ENCODE assay signal across 10 cellular contexts in genomic region chr5:74643160-74643562, GRCh38. TPM values are rescaled to one million over a fixed set of nuclear protein-coding genes. Genes with fewer than 3 reads are reported as not detected.
DNase-seq lines count a peak whose midpoint lies in the region; ATAC-seq and TF ChIP-seq lines count a peak whose summit lies in the region.
"Had no signal": no experiment of that assay in that cellular context is flagged by ENCODE, and none has a peak within 500 bp of the region (broad histone marks: within the 10 kb centered on the region; RNA-seq: fewer than 3 reads in every experiment).

No MANE protein-coding gene starts in this region.

- H3K9me3 ChIP-seq in CD4-positive, alpha-beta T cell (ENCODE audit: control insufficient read depth, low read length): no peaks in the 10 kb centered on the region

- in situ Hi-C loops in G401 (cut with HindIII; ENCODE audit: low sequenced_read_pairs): no loop called here

- H3K4me1 Mint-ChIP-seq in CD4-positive, alpha-beta T cell (ENCODE audit: low read depth): peaks cover 29% of the 10 kb centered on the region

- peaks cover 3% of the 10 kb centered on the region for H3K27me3 ChIP-seq in CD4-positive, alpha-beta T cell (ENCODE audit: control insufficient read depth, insufficient read depth, low read length)

- ATAC-seq in CD4-positive, alpha-beta T cell (ENCODE audit: poor library complexity): no peak
- no peak for ATAC-seq in HG03378 (IDR thresholded peaks at IDR 0.05; ENCODE audit: unreplicated experiment)
- no peak for ATAC-seq in GM21390 (IDR thresholded peaks at IDR 0.05; ENCODE audit: unreplicated experiment)

- CTCF ChIA-PET in CD4-positive, alpha-beta T cell (lab: Charles Lee): no interaction called here

- DNase-seq in CD4-positive, alpha-beta T cell: no peak
- DNase-seq in NOMO-1 (lab: John Stamatoyannopoulos, UW; ENCODE audit: unreplicated experiment in 2 of 2) (peak; percentile 44 to 91), choroid plexus epithelial cell (ENCODE audit: low read depth) (peak; percentile 95), myocyte (ENCODE audit: low read depth) (peak; percentile 59), activated T-cell treated with anti-CD3 and anti-CD28 coated beads for 4 hours (no peak), G401 (ENCODE audit: low spot score) (no peak)
- DNase-seq: NCI-H774 had no signal

- peak overlapping the region; percentile 22 for H3K4me3 Mint-ChIP-seq in CD4-positive, alpha-beta T cell

- no peak overlapping the region for H3K27ac Mint-ChIP-seq in CD4-positive, alpha-beta T cell

- H3K27ac ChIP-seq in CD4-positive, alpha-beta T cell (ENCODE audit: low read depth, low read length): no peak overlapping the region
- H3K27ac ChIP-seq: coronary artery had no signal

- TF ChIP-seq CTCF in CD4-positive, alpha-beta T cell (IDR thresholded peaks at IDR 0.05): no peak
- TF ChIP-seq CTCF in choroid plexus epithelial cell (conservative IDR thresholded peaks at IDR 0.05; ENCODE audit: low read depth, low read length): no peak

- no peaks in the 10 kb centered on the region for H3K27me3 Mint-ChIP-seq in CD4-positive, alpha-beta T cell

- no peaks in the 10 kb centered on the region for H3K36me3 Mint-ChIP-seq in CD4-positive, alpha-beta T cell (ENCODE audit: low read depth)

- POLR2A ChIA-PET in CD4-positive, alpha-beta T cell (lab: Charles Lee): no interaction called here

- intact Hi-C loops in CD4-positive, alpha-beta T cell (cut with DNase I, micrococcal nuclease): loop anchor here (2.0 to 10.0 kb wide), 5 partner anchors 246 to 586 kb away; no protein-coding TSS in a partner anchor

- H3K4me3 ChIP-seq in choroid plexus epithelial cell (ENCODE audit: low read depth, low read length): no peak overlapping the region
- H3K4me3 ChIP-seq: coronary artery had no signal

- H3K9me3 Mint-ChIP-seq in CD4-positive, alpha-beta T cell: no peaks in the 10 kb centered on the region

RNA-seq across cellular contexts. Expression of gene ENC1, which starts 2.6 kb away (rescaled TPM):
- total RNA-seq in CD4-positive, alpha-beta T cell: 10 to 100 TPM; 39.6 to 40.1 TPM
- 21.1 and 23.2 TPM in 2 replicates for total RNA-seq in myocyte
- 57.9 TPM for polyA plus RNA-seq in myocyte (2012)
- total RNA-seq in G401 (2014; rRNA removed; shearing (Covaris generic)): 36.4 and 59.3 TPM in 2 replicates

RNA-seq across cellular contexts. Expression of gene HEXB, which starts 41.9 kb away (rescaled TPM):
- 10 to 100 TPM; 31.9 to 33.8 TPM for total RNA-seq in CD4-positive, alpha-beta T cell
- total RNA-seq in myocyte: 135 and 173 TPM in 2 replicates
- 122 TPM for polyA plus RNA-seq in myocyte (2012)
- 661 and 662 TPM in 2 replicates for total RNA-seq in G401 (2014; rRNA removed; shearing (Covaris generic))

Comparison
In these comparisons a context has a peak if more than half of its experiments do, and no peak if none do; other contexts are left out.
1. DNase-seq: peak in NOMO-1 (2 of 2), choroid plexus epithelial cell (single experiment) and myocyte (single experiment); none in CD4-positive, alpha-beta T cell (0 of 10), activated T-cell treated with anti-CD3 and anti-CD28 coated beads for 4 hours (single experiment) and G401 (single experiment).